Comparison of ENCODE assay signal across 8 cellular contexts in the genomic region with DNA sequence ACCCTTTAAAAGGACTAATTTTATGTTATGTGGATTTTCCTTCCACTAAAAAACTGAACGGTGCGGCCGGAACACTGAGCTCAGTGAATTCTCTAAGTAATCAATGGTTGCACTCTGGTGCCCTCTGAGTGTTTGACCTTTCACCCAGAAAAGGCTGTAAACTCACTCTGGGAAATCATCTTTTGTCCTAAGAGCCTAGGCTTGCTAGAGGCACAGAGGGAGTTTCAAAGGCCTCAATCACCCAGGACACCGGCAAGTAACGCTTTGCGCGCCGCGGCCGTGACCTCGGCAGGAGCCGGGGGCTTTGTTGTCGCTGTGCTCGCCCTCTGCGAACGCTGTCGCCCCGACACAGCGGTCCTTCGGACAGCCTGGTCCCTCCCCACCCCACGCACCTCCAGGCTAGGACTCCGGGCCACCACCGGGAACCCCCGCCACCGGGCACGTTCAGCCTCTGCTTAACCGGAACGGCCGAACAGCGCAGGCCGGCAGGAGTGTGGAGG. TPM values are rescaled to one million over a fixed set of nuclear protein-coding genes. Genes with fewer than 3 reads are reported as not detected.
DNase-seq lines count a peak whose midpoint lies in the region; ATAC-seq and TF ChIP-seq lines count a peak whose summit lies in the region.

No MANE protein-coding gene starts in this region.

- peak overlapping the region; percentile 92 to 97 for H3K27ac ChIP-seq in prostate gland

- H3K36me3 Mint-ChIP-seq in T-cell, result peaks cover 22% of the 10 kb centered on the region

- no peak for TF ChIP-seq CTCF in prostate gland (IDR thresholded peaks at IDR 0.05)

- intact Hi-C loops in prostate gland (cut with DNase I), result loop anchor here (5.0 to 10.0 kb wide), 2 partner anchors 71 to 467 kb away; partner anchors contain the start of gene TUT7

- peaks cover 39 to 54% (median 50%) of the 10 kb centered on the region in 3 donors for H3K4me1 Mint-ChIP-seq in T-cell

- no peaks in the 10 kb centered on the region for H3K27me3 Mint-ChIP-seq in T-cell

- no peaks in the 10 kb centered on the region for H3K9me3 Mint-ChIP-seq in T-cell

- no peaks in the 10 kb centered on the region for H3K9me3 ChIP-seq in prostate gland

- H3K36me3 ChIP-seq in prostate gland, result no peaks in the 10 kb centered on the region

- POLR2A ChIA-PET in T-cell (lab: Charles Lee), result interaction anchor here (0.6 to 1.5 kb wide), 7 partner anchors 13 to 1693 kb away, joined by 3 to 7 read pairs (median 3); partner anchors contain the start of genes CDK20 (in 1 of the 2) and NAA35 (in 1 of the 2)

- H3K4me1 ChIP-seq in prostate gland (replicated peaks), result peaks cover 3% of the 10 kb centered on the region

- peak overlapping the region; percentile 90 to 95 (median 94) for H3K4me3 Mint-ChIP-seq in T-cell

- CTCF ChIA-PET in T-cell (lab: Charles Lee), result no interaction called here

- peak overlapping the region; percentile 75 to 88 for H3K27ac Mint-ChIP-seq in T-cell

- DNase-seq in 8988T, result peak; percentile 30
- DNase-seq in T-cell, result peak in 1 of 34 experiments; percentile 4
- DNase-seq in fibroblast of peridontal ligament (ENCODE audit: extremely low read depth), result peak; percentile 31
- DNase-seq in prostate gland (ENCODE audit: low spot score), result no peak
- DNase-seq in NCI-H2081 (lab: John Stamatoyannopoulos, UW), result no peak
- no peak for DNase-seq in NCI-H226

- peak overlapping the region; percentile 81 to 93 for H3K4me3 ChIP-seq in prostate gland

- ATAC-seq in GM18498 (IDR thresholded peaks at IDR 0.05; ENCODE audit: unreplicated experiment) (peak; percentile 1), HG03097 (IDR thresholded peaks at IDR 0.05; ENCODE audit: low FRiP score, unreplicated experiment) (peak; percentile 1), T-cell (replicated peaks in 1 of 4) (no peak)

- H3K27me3 ChIP-seq in prostate gland (replicated peaks; ENCODE audit: insufficient read depth), result no peaks in the 10 kb centered on the region

- no peak for TF ChIP-seq POLR2A in prostate gland (IDR thresholded peaks at IDR 0.05)

- WGBS in prostate gland, result under 1% methylated on average over 31 of the region's 31 CpGs

RNA-seq across cellular contexts. Expression of gene ISCA1, which starts 0.7 kb away (rescaled TPM):
- total RNA-seq in T-cell (10 to 100 TPM; 30.9 to 69.9 (median 34.5) TPM), prostate gland (10 to 100 TPM; 39.4 to 51.9 TPM)

RNA-seq across cellular contexts. Expression of gene C9orf153, which starts 22.2 kb away (rescaled TPM):
- under 1 TPM in 4 of 5 donors, not detected in 1; 0.38 to 0.90 (median 0.55) TPM for total RNA-seq in T-cell
- 1 to 10 TPM in 1 of 2 donors, not detected in 1; 1.6 TPM for total RNA-seq in prostate gland

Comparison
In these comparisons a context has a peak if more than half of its experiments do, and no peak if none do; other contexts are left out.
1. DNase-seq: peak in 8988T (single experiment) and fibroblast of peridontal ligament (single experiment); none in prostate gland (single experiment), NCI-H2081 (0 of 2) and NCI-H226 (single experiment).
2. ATAC-seq: peak in GM18498 (single experiment) and HG03097 (single experiment); none in T-cell (0 of 4).